ENCODE assay signal across 11 cellular contexts in the genomic region with DNA sequence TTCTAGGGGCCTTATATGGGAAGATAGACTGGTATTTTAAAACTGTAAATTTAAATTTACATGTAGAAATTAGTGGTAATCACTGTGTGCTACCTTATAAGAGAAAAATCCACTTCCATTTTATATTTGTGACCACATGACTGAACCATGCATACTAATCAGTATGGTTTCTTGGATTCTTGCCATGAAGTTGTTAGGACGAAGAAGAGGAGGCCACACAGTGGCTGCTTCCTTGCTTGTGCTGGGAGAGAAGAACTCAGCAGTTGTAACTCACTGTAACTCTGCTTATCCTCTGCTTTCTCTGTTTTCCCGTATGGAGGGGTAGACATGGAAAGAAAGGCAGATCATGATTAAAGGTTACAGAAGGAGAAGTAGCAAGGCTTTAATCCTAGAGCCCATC. TPM values are rescaled to one million over a fixed set of nuclear protein-coding genes. Genes with fewer than 3 reads are reported as not detected.
DNase-seq lines count a peak whose midpoint lies in the region; ATAC-seq, FAIRE-seq and TF ChIP-seq lines count a peak whose summit lies in the region.
"Had no signal": no experiment of that assay in that cellular context is flagged by ENCODE, and none has a peak within 500 bp of the region (broad histone marks: within the 10 kb centered on the region; RNA-seq: fewer than 3 reads in every experiment).

No MANE protein-coding gene starts in this region.

- no peak overlapping the region for H3K23ac ChIP-seq in neuronal stem cell (ENCODE audit: low read depth, low read length, poor library complexity)

- H3K18ac ChIP-seq in neuronal stem cell (ENCODE audit: low read length): no peak overlapping the region

- intact Hi-C loops in gastrocnemius medialis (cut with DNase I; ENCODE audit: low total_unique reads): no loop called here

- H2BK5ac ChIP-seq in neuronal stem cell (ENCODE audit: low read length): no peak overlapping the region

- H3K9ac ChIP-seq in fibroblast of lung (ENCODE audit: insufficient read depth, low read length): no peak overlapping the region
- H3K9ac ChIP-seq in neuronal stem cell (ENCODE audit: low read depth, low read length, poor library complexity): no peak overlapping the region

- H3K14ac ChIP-seq in neuronal stem cell (ENCODE audit: low read length): no peak overlapping the region

- H3K36me3 ChIP-seq in fibroblast of lung (ENCODE audit: control insufficient read depth, insufficient read depth, low read length) (no peaks in the 10 kb centered on the region), neuronal stem cell (replicated peaks in 1 of 2; ENCODE audit: control insufficient read depth in 2 of 2, insufficient read depth in 2 of 2, low read length in 2 of 2) (peaks cover 2 to 92% of the 10 kb centered on the region in 2 donors), gastrocnemius medialis (peaks cover 3 to 32% of the 10 kb centered on the region in 2 donors), MG63 (peaks cover 10% of the 10 kb centered on the region)

- DNase-seq in ELR (ENCODE audit: low read depth) (peak; percentile 66), NCI-H2227 (lab: John Stamatoyannopoulos, UW; ENCODE audit: unreplicated experiment) (peak; percentile 25), fibroblast of lung (ENCODE audit: low read depth in 2 of 2) (peak; percentile 72 to 79), neuronal stem cell (ENCODE audit: low spot score) (no peak), gastrocnemius medialis (no peak), MG63 (no peak), urothelium cell line (ENCODE audit: low spot score) (no peak)
- no peak for DNase-seq in stimulated activated naive CD4-positive, alpha-beta T cell treated with Interleukin-2 at 50 U/mL for 16 hours (lab: John Stamatoyannopoulos, UW)
- DNase-seq: stimulated activated naive CD8-positive, alpha-beta T cell treated with anti-CD3 and anti-CD28 coated beads, Interleukin-15, Interleukin-2, amounts not matched to agents 100 U/mL and 50 U/mL, for 24 hours; T-helper 2 cell had no signal

- no peak overlapping the region for H3K4ac ChIP-seq in neuronal stem cell (ENCODE audit: low read length)

- no peaks in the 10 kb centered on the region for H3K79me1 ChIP-seq in neuronal stem cell (ENCODE audit: low read depth, low read length)

- FAIRE-seq in urothelium cell line (lab: Jason Lieb, UNC): no peak
- FAIRE-seq: islet of Langerhans had no signal

- H4K8ac ChIP-seq in neuronal stem cell (ENCODE audit: low read depth, low read length): no peak overlapping the region

- H3K27me3 ChIP-seq in fibroblast of lung (ENCODE audit: control insufficient read depth, insufficient read depth, low read length): no peaks in the 10 kb centered on the region
- no peaks in the 10 kb centered on the region for H3K27me3 ChIP-seq in neuronal stem cell (ENCODE audit: control insufficient read depth in 3 of 3, insufficient read depth in 3 of 3, low read depth in 1 of 3, low read length in 3 of 3)
- no peaks in the 10 kb centered on the region for H3K27me3 ChIP-seq in gastrocnemius medialis
- no peaks in the 10 kb centered on the region for H3K27me3 ChIP-seq in MG63

- H3K4me2 ChIP-seq in fibroblast of lung (ENCODE audit: extremely low read depth, insufficient read depth, low read length) (no peak overlapping the region), neuronal stem cell (ENCODE audit: insufficient read depth, low read length, poor library complexity, severe bottlenecking) (no peak overlapping the region)

- in situ Hi-C loops in gastrocnemius medialis (cut with MboI; ENCODE audit: low sequenced_read_pairs in 4 of 4): no loop called here

- H2AFZ ChIP-seq in fibroblast of lung (ENCODE audit: low read length) (no peak overlapping the region), neuronal stem cell (ENCODE audit: low read length) (no peak overlapping the region)

- TF ChIP-seq POLR2A in gastrocnemius medialis (IDR thresholded peaks at IDR 0.05): no peak

- H2BK120ac ChIP-seq in neuronal stem cell (ENCODE audit: low read depth, low read length): no peak overlapping the region

- H2BK12ac ChIP-seq in neuronal stem cell (ENCODE audit: low read length): no peak overlapping the region

- H3K4me3 ChIP-seq in fibroblast of lung (replicated peaks in 1 of 4; ENCODE audit: control extremely low read depth in 1 of 4, insufficient read depth in 1 of 4, low read depth in 3 of 4, low read length in 4 of 4) (no peak overlapping the region), neuronal stem cell (ENCODE audit: low read length in 2 of 2) (no peak overlapping the region), gastrocnemius medialis (no peak overlapping the region), MG63 (no peak overlapping the region)

- H3K79me2 ChIP-seq in fibroblast of lung (ENCODE audit: control insufficient read depth, insufficient read depth, low read length): no peaks in the 10 kb centered on the region

- ATAC-seq in gastrocnemius medialis: no peak
- ATAC-seq: stimulated activated naive CD8-positive, alpha-beta T cell treated with anti-CD3 and anti-CD28 coated beads, Interleukin-15, Interleukin-2, amounts not matched to agents 100 U/mL and 50 U/mL, for 24 hours had no signal

- H4K91ac ChIP-seq in neuronal stem cell (ENCODE audit: low read depth, low read length, poor library complexity): no peak overlapping the region

- WGBS in neuronal stem cell (ENCODE audit: extremely low coverage in 2 of 2, insufficient read length in 2 of 2, insufficient replicate concordance in 1 of 2), 2 donors: no CpG with 5 or more reads among the region's 2 CpGs

- H2BK15ac ChIP-seq in neuronal stem cell (ENCODE audit: low read length): no peak overlapping the region

- no peak overlapping the region for H3K27ac ChIP-seq in fibroblast of lung (ENCODE audit: insufficient read depth, low read length)
- H3K27ac ChIP-seq in neuronal stem cell (replicated peaks; ENCODE audit: low read length): peak overlapping the region; percentile 4
- H3K27ac ChIP-seq in gastrocnemius medialis: no peak overlapping the region

- TF ChIP-seq CTCF in fibroblast of lung (conservative IDR thresholded peaks at IDR 0.05 in 1 of 2, IDR thresholded peaks at IDR 0.05 in 1 of 2; ENCODE audit: low read depth in 1 of 2, low read length in 2 of 2) (no peak), gastrocnemius medialis (IDR thresholded peaks at IDR 0.05 in 4 of 5, conservative IDR thresholded peaks at IDR 0.05 in 1 of 5) (no peak)

- peaks cover 2% of the 10 kb centered on the region for H3K4me1 ChIP-seq in fibroblast of lung (ENCODE audit: control insufficient read depth, extremely low read depth, insufficient read depth, low read length)
- peaks cover 0 to 4% of the 10 kb centered on the region in 2 donors for H3K4me1 ChIP-seq in neuronal stem cell (ENCODE audit: control insufficient read depth in 2 of 2, insufficient read depth in 1 of 2, low read depth in 1 of 2, low read length in 2 of 2)
- H3K4me1 ChIP-seq in gastrocnemius medialis: no peaks in the 10 kb centered on the region

- H4K20me1 ChIP-seq in fibroblast of lung (ENCODE audit: control insufficient read depth, extremely low read depth, insufficient read depth, low read length): no peaks in the 10 kb centered on the region

- no peaks in the 10 kb centered on the region for H3K9me3 ChIP-seq in fibroblast of lung (ENCODE audit: control insufficient read depth, insufficient read depth, low read depth, low read length)
- no peaks in the 10 kb centered on the region for H3K9me3 ChIP-seq in neuronal stem cell (replicated peaks in 1 of 2; ENCODE audit: control insufficient read depth in 2 of 2, insufficient read depth in 1 of 2, low read depth in 1 of 2, low read length in 2 of 2)
- H3K9me3 ChIP-seq in gastrocnemius medialis: no peaks in the 10 kb centered on the region
- no peaks in the 10 kb centered on the region for H3K9me3 ChIP-seq in MG63

- H2AK5ac ChIP-seq in neuronal stem cell (ENCODE audit: low read depth, low read length): no peak overlapping the region

RNA-seq across cellular contexts. Expression of a gene that starts 32.3 kb away (rescaled TPM):
- total RNA-seq in fibroblast of lung: 59.1 and 76.0 TPM in 2 replicates
- polyA plus RNA-seq in fibroblast of lung: 55.1 and 65.5 TPM in 2 replicates
- 35.2 and 41.9 TPM in 2 replicates for polyA plus RNA-seq in fibroblast of lung (2012)
- polyA minus RNA-seq in fibroblast of lung (ENCODE audit: low replicate concordance): 57.8 and 126 TPM in 2 replicates
- 29.0 TPM for polyA plus RNA-seq in neuronal stem cell (2013, experiment 1 of 2)
- polyA plus RNA-seq in neuronal stem cell (2013, experiment 2 of 2): 29.6 TPM
- total RNA-seq in gastrocnemius medialis: 10 to 100 TPM; 16.6 to 26.7 (median 20.7) TPM
- total RNA-seq in MG63 (2014; rRNA removed; shearing (Covaris generic); ENCODE audit: low replicate concordance): 42.0 and 43.6 TPM in 2 replicates

Comparison
In these comparisons a context has a peak if more than half of its experiments do, and no peak if none do; other contexts are left out.
1. DNase-seq: peak in ELR (single experiment), NCI-H2227 (single experiment) and fibroblast of lung (2 of 2); none in neuronal stem cell (single experiment), gastrocnemius medialis (0 of 2), MG63 (single experiment), urothelium cell line (single experiment) and stimulated activated naive CD4-positive, alpha-beta T cell treated with Interleukin-2 at 50 U/mL for 16 hours (single experiment).